In genomic region chr12:87202189-87202588, GRCh38 we compare ENCODE assay signal across 38 cellular contexts.
"Had no signal": no experiment of that assay in that cellular context is flagged by ENCODE, and none has a peak within 500 bp of the region (broad histone marks: within the 10 kb centered on the region; RNA-seq: fewer than 3 reads in every experiment).

No MANE protein-coding gene starts in this region.

- H3K4me1 Mint-ChIP-seq: activated B cell treated with CpG ODN at 0.5 μM for 24 hours; activated CD4-positive, alpha-beta T cell treated with anti-CD3 and anti-CD28 coated beads, Interleukin-2, amount 10 ng/mL, durations not matched to agents 24 days and 14 days; activated naive CD8-positive, alpha-beta T cell treated with anti-CD3 and anti-CD28 coated beads for 36 hours; activated T-helper 17 cell treated with anti-CD3 and anti-CD28 coated beads, Interleukin-2, amount 50 U/mL, for 72 hours; central memory CD8-positive, alpha-beta T cell had no signal

- H3K36me3 ChIP-seq: adrenal gland, brain microvascular endothelial cell, breast epithelium had no signal

- H3K27me3 ChIP-seq: adrenal gland, body of pancreas, brain microvascular endothelial cell, breast epithelium had no signal

- H3K27ac Mint-ChIP-seq: activated B cell treated with CpG ODN at 0.5 μM for 24 hours; activated CD4-positive, alpha-beta memory T cell treated with anti-CD3 and anti-CD28 coated beads for 36 hours; activated CD4-positive, alpha-beta T cell treated with anti-CD3 and anti-CD28 coated beads, Interleukin-2, amount 10 ng/mL, durations not matched to agents 24 days and 14 days; activated CD8-positive, alpha-beta T cell treated with anti-CD3 and anti-CD28 coated beads for 36 hours; activated naive CD4-positive, alpha-beta T cell treated with anti-CD3 and anti-CD28 coated beads for 36 hours; activated naive CD4-positive, alpha-beta T cell treated with anti-CD3 and anti-CD28 coated beads, Interleukin-2, amount 50 U/mL, for 72 hours; activated naive CD8-positive, alpha-beta T cell treated with anti-CD3 and anti-CD28 coated beads for 36 hours; activated T-cell treated with anti-CD3 and anti-CD28 coated beads, Interleukin-2, amount 50 U/mL, for 72 hours; activated T-helper 1 cell treated with anti-CD3 and anti-CD28 coated beads, Interleukin-12 subunit alpha, Interleukin-12 subunit beta, Interleukin-2, Interleukin-4 antibody, amounts not matched to agents 30 ng/mL and 10 ng/mL and 1 ng/mL, durations not matched to agents 14 hours and 24 hours and 36 hours; activated T-helper 17 cell treated with anti-CD3 and anti-CD28 coated beads, Interleukin-2, amount 50 U/mL, for 72 hours; T-helper 1 cell treated with Interleukin-12 subunit alpha and Interleukin-12 subunit beta and Interleukin-4 antibody, amounts not matched to agents 30 μg/mL and 1 μg/mL, for 36 hours had no signal

- DNase-seq: activated B cell treated with CpG ODN at 0.5 μM for 24 hours; activated CD4-positive, alpha-beta memory T cell treated with anti-CD3 and anti-CD28 coated beads for 36 hours; activated CD4-positive, alpha-beta T cell treated with anti-CD3 and anti-CD28 coated beads for 4 hours; activated CD4-positive, alpha-beta T cell treated with anti-CD3 and anti-CD28 coated beads, Interleukin-2, amount 10 ng/mL, durations not matched to agents 24 days and 14 days; activated CD4-positive, alpha-beta T cell treated with anti-CD3 and anti-CD28 coated beads, Interleukin-2, amount 50 U/mL, for 1 hour; activated CD4-positive, alpha-beta T cell treated with anti-CD3 and anti-CD28 coated beads, Interleukin-2, amount 50 U/mL, for 4 hours; activated CD4-positive, CD25-positive, alpha-beta regulatory T cell treated with anti-CD3 and anti-CD28 coated beads, Interleukin-2, amount 50 U/mL, for 72 hours; activated CD8-positive, alpha-beta memory T cell treated with anti-CD3 and anti-CD28 coated beads, Interleukin-2, amount 50 U/mL, for 4 hours; activated CD8-positive, alpha-beta T cell treated with anti-CD3 and anti-CD28 coated beads for 36 hours; activated effector memory CD4-positive, alpha-beta T cell treated with anti-CD3 and anti-CD28 coated beads, Interleukin-2, amount 50 U/mL, for 16 hours; activated gamma-delta T cell treated with Interleukin-2 at 50 U/mL for 16 hours; activated naive CD4-positive, alpha-beta T cell; activated naive CD4-positive, alpha-beta T cell treated with anti-CD3 and anti-CD28 coated beads for 36 hours; activated naive CD4-positive, alpha-beta T cell treated with anti-CD3 and anti-CD28 coated beads, Interleukin-2, amount 50 U/mL, for 16 hours; activated naive CD8-positive, alpha-beta T cell treated with anti-CD3 and anti-CD28 coated beads for 36 hours; activated T-cell treated with anti-CD3 and anti-CD28 coated beads for 4 hours; activated T-cell treated with anti-CD3 and anti-CD28 coated beads, Interleukin-2, amount 50 U/mL, for 1 hour; activated T-cell treated with anti-CD3 and anti-CD28 coated beads, Interleukin-2, amount 50 U/mL, for 4 hours; activated T-cell treated with anti-CD3 and anti-CD28 coated beads, Interleukin-2, amount 50 U/mL, for 72 hours; adrenal gland; amniotic stem cell; aorta; body of pancreas; brain microvascular endothelial cell; caudate nucleus; cerebellar nuclear complex; T-helper 1 cell; T-helper 2 cell; T1000 had no signal

- H3K36me3 Mint-ChIP-seq: activated CD4-positive, alpha-beta memory T cell treated with anti-CD3 and anti-CD28 coated beads for 36 hours; activated naive CD4-positive, alpha-beta T cell treated with anti-CD3 and anti-CD28 coated beads, Interleukin-2, amount 50 U/mL, for 72 hours; activated naive CD8-positive, alpha-beta T cell treated with anti-CD3 and anti-CD28 coated beads for 36 hours had no signal

- H3K27ac ChIP-seq: adrenal gland, body of pancreas, brain microvascular endothelial cell, breast epithelium, VCaP had no signal

- H3K9me3 ChIP-seq: adrenal gland, body of pancreas had no signal

- H3K4me1 ChIP-seq: adrenal gland, body of pancreas, breast epithelium had no signal

- H3K4me3 ChIP-seq: adrenal gland, body of pancreas, breast epithelium had no signal

- H3K27me3 Mint-ChIP-seq: activated B cell treated with CpG ODN at 0.5 μM for 24 hours; activated CD4-positive, alpha-beta memory T cell treated with anti-CD3 and anti-CD28 coated beads for 36 hours; activated CD4-positive, alpha-beta T cell treated with anti-CD3 and anti-CD28 coated beads, Interleukin-2, amount 10 ng/mL, durations not matched to agents 24 days and 14 days; activated CD8-positive, alpha-beta T cell treated with anti-CD3 and anti-CD28 coated beads for 36 hours; activated naive CD8-positive, alpha-beta T cell treated with anti-CD3 and anti-CD28 coated beads for 36 hours; activated T-helper 17 cell treated with anti-CD3 and anti-CD28 coated beads, Interleukin-2, amount 50 U/mL, for 72 hours; central memory CD8-positive, alpha-beta T cell had no signal

- FAIRE-seq: astrocyte, TTC549 had no signal

- H3K4me3 Mint-ChIP-seq: activated B cell treated with CpG ODN at 0.5 μM for 24 hours; activated CD4-positive, alpha-beta memory T cell treated with anti-CD3 and anti-CD28 coated beads for 36 hours; activated CD4-positive, alpha-beta T cell treated with anti-CD3 and anti-CD28 coated beads, Interleukin-2, amount 10 ng/mL, durations not matched to agents 24 days and 14 days; activated CD8-positive, alpha-beta T cell treated with anti-CD3 and anti-CD28 coated beads for 36 hours; activated naive CD4-positive, alpha-beta T cell treated with anti-CD3 and anti-CD28 coated beads for 36 hours; activated naive CD8-positive, alpha-beta T cell treated with anti-CD3 and anti-CD28 coated beads for 36 hours; activated T-cell treated with anti-CD3 and anti-CD28 coated beads, Interleukin-2, amount 50 U/mL, for 4 hours; activated T-cell treated with anti-CD3 and anti-CD28 coated beads, Interleukin-2, amount 50 U/mL, for 72 hours; activated T-helper 1 cell treated with anti-CD3 and anti-CD28 coated beads, Interleukin-12 subunit alpha, Interleukin-12 subunit beta, Interleukin-2, Interleukin-4 antibody, amounts not matched to agents 30 ng/mL and 10 ng/mL and 1 ng/mL, durations not matched to agents 14 hours and 24 hours and 36 hours; activated T-helper 17 cell treated with anti-CD3 and anti-CD28 coated beads, Interleukin-2, amount 50 U/mL, for 72 hours; central memory CD8-positive, alpha-beta T cell; T-helper 1 cell treated with Interleukin-12 subunit alpha and Interleukin-12 subunit beta and Interleukin-4 antibody, amounts not matched to agents 30 μg/mL and 1 μg/mL, for 36 hours had no signal

- ATAC-seq: activated CD8-positive, alpha-beta T cell treated with anti-CD3 and anti-CD28 coated beads for 36 hours; activated naive CD4-positive, alpha-beta T cell treated with anti-CD3 and anti-CD28 coated beads, Interleukin-2, amount 50 U/mL, for 72 hours; activated T-cell treated with anti-CD3 and anti-CD28 coated beads, Interleukin-2, amount 50 U/mL, for 4 hours; activated T-cell treated with anti-CD3 and anti-CD28 coated beads, Interleukin-2, amount 50 U/mL, for 72 hours; activated T-helper 17 cell treated with anti-CD3 and anti-CD28 coated beads, Interleukin-2, amount 50 U/mL, for 72 hours; body of pancreas had no signal
